7 cellular contexts compared by ENCODE assay signal in genomic region chr5:84872768-84873167, GRCh38.
"Had no signal": no experiment of that assay in that cellular context is flagged by ENCODE, and none has a peak within 500 bp of the region (broad histone marks: within the 10 kb centered on the region; RNA-seq: fewer than 3 reads in every experiment).

No MANE protein-coding gene starts in this region.

- H3K9ac ChIP-seq: KMS-11 had no signal

- H3K27ac Mint-ChIP-seq: H9 had no signal

- FAIRE-seq: HTR-8/SVneo had no signal

- H3K4me3 Mint-ChIP-seq: H9 had no signal

- H3K27ac ChIP-seq: KMS-11 had no signal

- H3K4me2 ChIP-seq: KMS-11 had no signal

- H3K9me3 Mint-ChIP-seq: H9 had no signal

- DNase-seq: GOT3, H9, HCEC 1CT, Karpas-422, KBM-7 had no signal
